Comparison of ENCODE assay signal across 1 cellular context in genomic region chr20:16314320-16314719, GRCh38.
A peak's percentile ranks its signal among the peaks of the same experiment; 100 is the strongest.
TF ChIP-seq lines count a peak whose summit lies in the region.

No MANE protein-coding gene starts in this region.

TF ChIP-seq in GM12878, 131 proteins besides CTCF, POLR2A, EP300 and RAD21 (continued from another document):
- TF ChIP-seq PKNOX1 (IDR thresholded peaks at IDR 0.05), result no peak
- no peak for TF ChIP-seq FOS (IDR thresholded peaks at IDR 0.05; ENCODE audit: borderline replicate concordance, extremely low read depth, insufficient read length)
- TF ChIP-seq SMAD5 (IDR thresholded peaks at IDR 0.05; ENCODE audit: low read depth), result no peak
- TF ChIP-seq ZNF207 (IDR thresholded peaks at IDR 0.05; ENCODE audit: borderline replicate concordance), result 0 out of 2 replicates have a peak, but pooled peaks have one; percentile 29
- TF ChIP-seq FOXK2 (IDR thresholded peaks at IDR 0.05), result no peak
- TF ChIP-seq MYC (IDR thresholded peaks at IDR 0.05; ENCODE audit: insufficient read depth, insufficient read length, insufficient replicate concordance, low read length, severe bottlenecking), result no peak
- no peak for TF ChIP-seq EED (IDR thresholded peaks at IDR 0.05; ENCODE audit: low read depth)
- TF ChIP-seq, protein P1, sequence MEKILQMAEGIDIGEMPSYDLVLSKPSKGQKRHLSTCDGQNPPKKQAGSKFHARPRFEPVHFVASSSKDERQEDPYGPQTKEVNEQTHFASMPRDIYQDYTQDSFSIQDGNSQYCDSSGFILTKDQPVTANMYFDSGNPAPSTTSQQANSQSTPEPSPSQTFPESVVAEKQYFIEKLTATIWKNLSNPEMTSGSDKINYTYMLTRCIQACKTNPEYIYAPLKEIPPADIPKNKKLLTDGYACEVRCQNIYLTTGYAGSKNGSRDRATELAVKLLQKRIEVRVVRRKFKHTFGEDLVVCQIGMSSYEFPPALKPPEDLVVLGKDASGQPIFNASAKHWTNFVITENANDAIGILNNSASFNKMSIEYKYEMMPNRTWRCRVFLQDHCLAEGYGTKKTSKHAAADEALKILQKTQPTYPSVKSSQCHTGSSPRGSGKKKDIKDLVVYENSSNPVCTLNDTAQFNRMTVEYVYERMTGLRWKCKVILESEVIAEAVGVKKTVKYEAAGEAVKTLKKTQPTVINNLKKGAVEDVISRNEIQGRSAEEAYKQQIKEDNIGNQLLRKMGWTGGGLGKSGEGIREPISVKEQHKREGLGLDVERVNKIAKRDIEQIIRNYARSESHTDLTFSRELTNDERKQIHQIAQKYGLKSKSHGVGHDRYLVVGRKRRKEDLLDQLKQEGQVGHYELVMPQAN (conservative IDR thresholded peaks at IDR 0.05), result no peak
- TF ChIP-seq ZBTB11 (CRISPR knock-in tag; IDR thresholded peaks at IDR 0.05), result no peak
- no peak for TF ChIP-seq ZNF274 (IDR thresholded peaks at IDR 0.05; ENCODE audit: insufficient read depth, insufficient read length)
- TF ChIP-seq ZBED1 (IDR thresholded peaks at IDR 0.05; ENCODE audit: borderline replicate concordance), result no peak
- no peak for TF ChIP-seq SIX5 (IDR thresholded peaks at IDR 0.05; ENCODE audit: low read depth, low read length, severe bottlenecking)
- TF ChIP-seq, protein P2, sequence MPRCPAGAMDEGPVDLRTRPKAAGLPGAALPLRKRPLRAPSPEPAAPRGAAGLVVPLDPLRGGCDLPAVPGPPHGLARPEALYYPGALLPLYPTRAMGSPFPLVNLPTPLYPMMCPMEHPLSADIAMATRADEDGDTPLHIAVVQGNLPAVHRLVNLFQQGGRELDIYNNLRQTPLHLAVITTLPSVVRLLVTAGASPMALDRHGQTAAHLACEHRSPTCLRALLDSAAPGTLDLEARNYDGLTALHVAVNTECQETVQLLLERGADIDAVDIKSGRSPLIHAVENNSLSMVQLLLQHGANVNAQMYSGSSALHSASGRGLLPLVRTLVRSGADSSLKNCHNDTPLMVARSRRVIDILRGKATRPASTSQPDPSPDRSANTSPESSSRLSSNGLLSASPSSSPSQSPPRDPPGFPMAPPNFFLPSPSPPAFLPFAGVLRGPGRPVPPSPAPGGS (IDR thresholded peaks at IDR 0.05; ENCODE audit: borderline replicate concordance, insufficient read depth, low read depth, low read length, poor library complexity, severe bottlenecking), result no peak
- no peak for TF ChIP-seq NFYA (IDR thresholded peaks at IDR 0.05; ENCODE audit: borderline replicate concordance, low read depth, low read length)
- TF ChIP-seq GATAD2B (conservative IDR thresholded peaks at IDR 0.05; ENCODE audit: low read depth), result no peak
- TF ChIP-seq HDGF (IDR thresholded peaks at IDR 0.05), result no peak
- TF ChIP-seq NRF1 (conservative IDR thresholded peaks at IDR 0.05; ENCODE audit: low read depth, low read length), result no peak
- no peak for TF ChIP-seq FOXM1 (IDR thresholded peaks at IDR 0.05; ENCODE audit: low read depth, low read length)
- TF ChIP-seq, protein P3, sequence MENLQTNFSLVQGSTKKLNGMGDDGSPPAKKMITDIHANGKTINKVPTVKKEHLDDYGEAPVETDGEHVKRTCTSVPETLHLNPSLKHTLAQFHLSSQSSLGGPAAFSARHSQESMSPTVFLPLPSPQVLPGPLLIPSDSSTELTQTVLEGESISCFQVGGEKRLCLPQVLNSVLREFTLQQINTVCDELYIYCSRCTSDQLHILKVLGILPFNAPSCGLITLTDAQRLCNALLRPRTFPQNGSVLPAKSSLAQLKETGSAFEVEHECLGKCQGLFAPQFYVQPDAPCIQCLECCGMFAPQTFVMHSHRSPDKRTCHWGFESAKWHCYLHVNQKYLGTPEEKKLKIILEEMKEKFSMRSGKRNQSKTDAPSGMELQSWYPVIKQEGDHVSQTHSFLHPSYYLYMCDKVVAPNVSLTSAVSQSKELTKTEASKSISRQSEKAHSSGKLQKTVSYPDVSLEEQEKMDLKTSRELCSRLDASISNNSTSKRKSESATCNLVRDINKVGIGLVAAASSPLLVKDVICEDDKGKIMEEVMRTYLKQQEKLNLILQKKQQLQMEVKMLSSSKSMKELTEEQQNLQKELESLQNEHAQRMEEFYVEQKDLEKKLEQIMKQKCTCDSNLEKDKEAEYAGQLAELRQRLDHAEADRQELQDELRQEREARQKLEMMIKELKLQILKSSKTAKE (IDR thresholded peaks at IDR 0.05; ENCODE audit: low read depth, poor library complexity, severe bottlenecking), result peak; percentile 56
- no peak for TF ChIP-seq ZBTB40 (IDR thresholded peaks at IDR 0.05; ENCODE audit: borderline replicate concordance)
- no peak for TF ChIP-seq NBN (IDR thresholded peaks at IDR 0.05)
- TF ChIP-seq, protein P4, sequence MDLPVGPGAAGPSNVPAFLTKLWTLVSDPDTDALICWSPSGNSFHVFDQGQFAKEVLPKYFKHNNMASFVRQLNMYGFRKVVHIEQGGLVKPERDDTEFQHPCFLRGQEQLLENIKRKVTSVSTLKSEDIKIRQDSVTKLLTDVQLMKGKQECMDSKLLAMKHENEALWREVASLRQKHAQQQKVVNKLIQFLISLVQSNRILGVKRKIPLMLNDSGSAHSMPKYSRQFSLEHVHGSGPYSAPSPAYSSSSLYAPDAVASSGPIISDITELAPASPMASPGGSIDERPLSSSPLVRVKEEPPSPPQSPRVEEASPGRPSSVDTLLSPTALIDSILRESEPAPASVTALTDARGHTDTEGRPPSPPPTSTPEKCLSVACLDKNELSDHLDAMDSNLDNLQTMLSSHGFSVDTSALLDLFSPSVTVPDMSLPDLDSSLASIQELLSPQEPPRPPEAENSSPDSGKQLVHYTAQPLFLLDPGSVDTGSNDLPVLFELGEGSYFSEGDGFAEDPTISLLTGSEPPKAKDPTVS (IDR thresholded peaks at IDR 0.05; ENCODE audit: low read depth, low read length), result no peak
- TF ChIP-seq, protein P5, sequence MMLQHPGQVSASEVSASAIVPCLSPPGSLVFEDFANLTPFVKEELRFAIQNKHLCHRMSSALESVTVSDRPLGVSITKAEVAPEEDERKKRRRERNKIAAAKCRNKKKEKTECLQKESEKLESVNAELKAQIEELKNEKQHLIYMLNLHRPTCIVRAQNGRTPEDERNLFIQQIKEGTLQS (IDR thresholded peaks at IDR 0.05; ENCODE audit: borderline replicate concordance, extremely low read depth, low read depth, low read length), result no peak
- no peak for TF ChIP-seq ATF2 (IDR thresholded peaks at IDR 0.05; ENCODE audit: low read length)
- TF ChIP-seq, protein P6, sequence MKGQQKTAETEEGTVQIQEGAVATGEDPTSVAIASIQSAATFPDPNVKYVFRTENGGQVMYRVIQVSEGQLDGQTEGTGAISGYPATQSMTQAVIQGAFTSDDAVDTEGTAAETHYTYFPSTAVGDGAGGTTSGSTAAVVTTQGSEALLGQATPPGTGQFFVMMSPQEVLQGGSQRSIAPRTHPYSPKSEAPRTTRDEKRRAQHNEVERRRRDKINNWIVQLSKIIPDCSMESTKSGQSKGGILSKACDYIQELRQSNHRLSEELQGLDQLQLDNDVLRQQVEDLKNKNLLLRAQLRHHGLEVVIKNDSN (IDR thresholded peaks at IDR 0.05; ENCODE audit: borderline replicate concordance, extremely low read length, insufficient read depth, low read depth, low read length), result no peak
- no peak for TF ChIP-seq SIN3A (IDR thresholded peaks at IDR 0.05; ENCODE audit: low read depth, low read length)
- no peak for TF ChIP-seq RAD51 (IDR thresholded peaks at IDR 0.05)
- no peak for TF ChIP-seq MAX (IDR thresholded peaks at IDR 0.05; ENCODE audit: low read depth, low read length)
- TF ChIP-seq IKZF1 (conservative IDR thresholded peaks at IDR 0.05), result 0 out of 2 replicates have a peak, but pooled peaks have one; percentile 2
- no peak for TF ChIP-seq POLR2AphosphoS2 (IDR thresholded peaks at IDR 0.05; ENCODE audit: low read depth, low read length)
- TF ChIP-seq PAX5 (IDR thresholded peaks at IDR 0.05; ENCODE audit: borderline replicate concordance, low read depth, low read length), result peak; percentile 62; the same call in 1 of the 2 replicates
- no peak for TF ChIP-seq EZH2 (IDR thresholded peaks at IDR 0.05; ENCODE audit: borderline replicate concordance, control insufficient read depth, low read depth, low read length)
- TF ChIP-seq HDAC2 (IDR thresholded peaks at IDR 0.05), result no peak
- TF ChIP-seq WRNIP1 (IDR thresholded peaks at IDR 0.05; ENCODE audit: borderline replicate concordance, low read depth, low read length), result no peak
